Comparison of ENCODE assay signal across 7 cellular contexts in the genomic region with DNA sequence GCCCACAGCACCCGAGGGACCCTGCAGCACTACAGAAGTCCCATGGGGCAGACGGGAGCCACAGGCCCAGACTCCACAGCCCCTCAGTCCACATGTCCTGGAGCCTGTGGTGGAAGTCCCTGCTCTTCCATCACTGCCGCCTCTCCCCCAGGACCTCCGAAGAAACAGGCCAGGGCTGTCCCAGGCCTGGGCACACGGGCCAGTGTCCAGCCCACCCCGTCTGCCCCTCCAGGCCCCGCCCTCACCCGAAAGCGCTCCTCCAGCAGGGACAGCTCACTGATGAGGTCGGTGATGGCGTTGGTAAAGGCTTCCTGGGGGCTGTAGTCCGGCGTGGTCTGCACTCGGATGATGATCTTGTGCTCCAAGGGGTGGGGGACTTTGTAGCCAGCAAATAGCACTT. TPM values are rescaled to one million over a fixed set of nuclear protein-coding genes. Genes with fewer than 3 reads are reported as not detected.
A peak's percentile ranks its signal among the peaks of the same experiment; 100 is the strongest.
DNase-seq lines count a peak whose midpoint lies in the region; ATAC-seq and TF ChIP-seq lines count a peak whose summit lies in the region.
"Not testable (repeated sequence)": the region's sequence is repeated elsewhere in the genome, so short reads cannot be mapped to it uniquely, and the experiment has no call there.

No MANE protein-coding gene starts in this region.

- not testable (repeated sequence) for H3K23ac ChIP-seq in IMR-90 (ENCODE audit: low read depth, low read length)

- H3K27ac Mint-ChIP-seq in activated naive CD4-positive, alpha-beta T cell treated with anti-CD3 and anti-CD28 coated beads, Interleukin-2, amount 10 ng/mL, durations not matched to agents 7 days and 5 days; glutamatergic neuron (ENCODE audit: unreplicated experiment): not testable (repeated sequence)

- not testable (repeated sequence) for H3K4me1 ChIP-seq in IMR-90 (ENCODE audit: control insufficient read depth, insufficient read depth, low read length); psoas muscle; suprapubic skin
- H3K4me1 ChIP-seq in mucosa of descending colon (ENCODE audit: low read depth), result peaks cover 11% of the 10 kb centered on the region

- not testable (repeated sequence) for TF ChIP-seq RAD21 in IMR-90 (IDR thresholded peaks at IDR 0.05; ENCODE audit: low read length)

- TF ChIP-seq POLR2A in IMR-90 (IDR thresholded peaks at IDR 0.05; ENCODE audit: low read depth, low read length); suprapubic skin (IDR thresholded peaks at IDR 0.05): not testable (repeated sequence)

- not testable (repeated sequence) for H4K8ac ChIP-seq in IMR-90 (ENCODE audit: low read depth in 2 of 2, low read length in 2 of 2)

- in situ Hi-C loops in IMR-90 (cut with MboI; ENCODE audit: low sequenced_read_pairs), result not testable (repeated sequence)

- not testable (repeated sequence) for H4K5ac ChIP-seq in IMR-90 (ENCODE audit: low read depth, low read length)

- not testable (repeated sequence) for H3K9me3 ChIP-seq in IMR-90 (ENCODE audit: control insufficient read depth, insufficient read depth, low read length); mucosa of descending colon; psoas muscle; suprapubic skin

- dilution Hi-C loops in IMR-90 (cut with HindIII; ENCODE audit: low sequenced_read_pairs, unreplicated experiment), result not testable (repeated sequence)

- POLR2A ChIA-PET in IMR-90 (lab: Charles Lee; ENCODE audit: unreplicated experiment), result not testable (repeated sequence)

- not testable (repeated sequence) for DNase-seq in IMR-90
- DNase-seq in activated naive CD4-positive, alpha-beta T cell treated with anti-CD3 and anti-CD28 coated beads, Interleukin-2, amount 10 ng/mL, durations not matched to agents 7 days and 5 days, result peak; percentile 5
- DNase-seq in glutamatergic neuron (peak; percentile 3), mucosa of descending colon (peak; percentile 0 to 22 (median 15)), psoas muscle (peak; percentile 7 to 15), suprapubic skin (ENCODE audit: low spot score in 2 of 2) (peak; percentile 33 to 50)

- intact Hi-C loops in IMR-90 (cut with micrococcal nuclease); mucosa of descending colon (cut with DNase I, micrococcal nuclease); psoas muscle (cut with DNase I): not testable (repeated sequence)

- not testable (repeated sequence) for H2BK15ac ChIP-seq in IMR-90 (ENCODE audit: low read depth, low read length)

- not testable (repeated sequence) for ATAC-seq in IMR-90 (ENCODE audit: low read depth); mucosa of descending colon; psoas muscle

- H3K9me3 Mint-ChIP-seq in activated naive CD4-positive, alpha-beta T cell treated with anti-CD3 and anti-CD28 coated beads, Interleukin-2, amount 10 ng/mL, durations not matched to agents 7 days and 5 days; glutamatergic neuron (ENCODE audit: unreplicated experiment): not testable (repeated sequence)

- not testable (repeated sequence) for H2BK20ac ChIP-seq in IMR-90 (ENCODE audit: low read depth, low read length)

- H3K9ac ChIP-seq in IMR-90 (ENCODE audit: low read depth, low read length), result not testable (repeated sequence)

- not testable (repeated sequence) for BruUV-seq in IMR-90 (replicated peaks; lab: Mats Ljungman, UMichigan)

- not testable (repeated sequence) for H2BK5ac ChIP-seq in IMR-90 (ENCODE audit: low read depth, low read length, poor library complexity, severe bottlenecking)

- not testable (repeated sequence) for TF ChIP-seq EP300 in suprapubic skin (IDR thresholded peaks at IDR 0.05)

- not testable (repeated sequence) for H3K9me1 ChIP-seq in IMR-90 (ENCODE audit: insufficient read depth, low read length)

- H3K4me2 ChIP-seq in IMR-90 (ENCODE audit: low read depth, low read length), result not testable (repeated sequence)

- H4K20me1 ChIP-seq in IMR-90 (ENCODE audit: insufficient read depth, low read length), result not testable (repeated sequence)

- not testable (repeated sequence) for H2AK5ac ChIP-seq in IMR-90 (ENCODE audit: low read depth, low read length)

- not testable (repeated sequence) for H3K56ac ChIP-seq in IMR-90 (ENCODE audit: extremely low read depth, insufficient read depth, low read length)

- H3K27me3 Mint-ChIP-seq in activated naive CD4-positive, alpha-beta T cell treated with anti-CD3 and anti-CD28 coated beads, Interleukin-2, amount 10 ng/mL, durations not matched to agents 7 days and 5 days; glutamatergic neuron (ENCODE audit: unreplicated experiment): not testable (repeated sequence)

- H3K27me3 ChIP-seq in IMR-90 (ENCODE audit: control insufficient read depth, insufficient read depth, low read length); layer of hippocampus (ENCODE audit: control insufficient read depth, insufficient read depth, low read length); psoas muscle (ENCODE audit: insufficient read depth in 3 of 3, low read length in 2 of 3); suprapubic skin: not testable (repeated sequence)

- CTCF ChIA-PET in IMR-90 (lab: Yijun Ruan, JAX); activated naive CD4-positive, alpha-beta T cell treated with anti-CD3 and anti-CD28 coated beads, Interleukin-2, amount 10 ng/mL, durations not matched to agents 7 days and 5 days (lab: Charles Lee): not testable (repeated sequence)

- not testable (repeated sequence) for H3K4me3 ChIP-seq in IMR-90 (ENCODE audit: insufficient read depth, low read depth, low read length); mucosa of descending colon; psoas muscle; suprapubic skin

- not testable (repeated sequence) for H3K4me1 Mint-ChIP-seq in activated naive CD4-positive, alpha-beta T cell treated with anti-CD3 and anti-CD28 coated beads, Interleukin-2, amount 10 ng/mL, durations not matched to agents 7 days and 5 days; glutamatergic neuron (ENCODE audit: low read depth, unreplicated experiment)

- not testable (repeated sequence) for H3K14ac ChIP-seq in IMR-90 (replicated peaks; ENCODE audit: low read depth, low read length)

- H2BK120ac ChIP-seq in IMR-90 (ENCODE audit: low read depth, low read length), result not testable (repeated sequence)

- H3K4ac ChIP-seq in IMR-90 (ENCODE audit: low read depth, low read length), result not testable (repeated sequence)

- not testable (repeated sequence) for H4K91ac ChIP-seq in IMR-90 (ENCODE audit: insufficient read depth, low read depth, low read length)

- H3K36me3 Mint-ChIP-seq in activated naive CD4-positive, alpha-beta T cell treated with anti-CD3 and anti-CD28 coated beads, Interleukin-2, amount 10 ng/mL, durations not matched to agents 7 days and 5 days; glutamatergic neuron (ENCODE audit: unreplicated experiment): not testable (repeated sequence)

- H3K27ac ChIP-seq in IMR-90 (ENCODE audit: insufficient read depth, low read length) (peak overlapping the region; percentile 42; the same call in 1 of the 2 replicates), layer of hippocampus (ENCODE audit: low read depth, low read length) (peak overlapping the region; percentile 18)
- not testable (repeated sequence) for H3K27ac ChIP-seq in psoas muscle, suprapubic skin

- not testable (repeated sequence) for H2AFZ ChIP-seq in IMR-90 (replicated peaks; ENCODE audit: low read length, poor library complexity)

- TF ChIP-seq CTCF in IMR-90 (conservative IDR thresholded peaks at IDR 0.05; ENCODE audit: low read depth, low read length); glutamatergic neuron (IDR thresholded peaks at IDR 0.05; ENCODE audit: partially characterized antibody, unreplicated experiment); mucosa of descending colon (IDR thresholded peaks at IDR 0.05); psoas muscle (IDR thresholded peaks at IDR 0.05); suprapubic skin (IDR thresholded peaks at IDR 0.05): not testable (repeated sequence)

- H3K4me3 Mint-ChIP-seq in activated naive CD4-positive, alpha-beta T cell treated with anti-CD3 and anti-CD28 coated beads, Interleukin-2, amount 10 ng/mL, durations not matched to agents 7 days and 5 days; glutamatergic neuron (ENCODE audit: unreplicated experiment): not testable (repeated sequence)

- WGBS in IMR-90 (ENCODE audit: extremely low coverage in 2 of 2, insufficient read length in 1 of 2), 2 experiments, result no CpG with 5 or more reads among the region's 14 CpGs
- 65 to 79% (median 66%) methylated on average over 8 to 11 of the region's 14 CpGs for WGBS in psoas muscle, 3 donors
- WGBS in suprapubic skin, result no CpG with 5 or more reads among the region's 14 CpGs

- H2AK9ac ChIP-seq in IMR-90 (replicated peaks; ENCODE audit: low read depth, low read length, poor library complexity), result not testable (repeated sequence)

- H3K36me3 ChIP-seq in IMR-90 (ENCODE audit: control insufficient read depth, insufficient read depth, low read length) (peaks cover 30% of the 10 kb centered on the region), psoas muscle (ENCODE audit: insufficient read depth in 1 of 2, low read depth in 1 of 2) (peaks cover 6 to 28% of the 10 kb centered on the region in 2 donors), suprapubic skin (peaks cover 54% of the 10 kb centered on the region)
- not testable (repeated sequence) for H3K36me3 ChIP-seq in mucosa of descending colon (ENCODE audit: low read depth)

- H3K18ac ChIP-seq in IMR-90 (ENCODE audit: low read depth, low read length), result not testable (repeated sequence)

- H3K79me1 ChIP-seq in IMR-90 (ENCODE audit: low read depth in 1 of 2, low read length in 2 of 2), result not testable (repeated sequence)

RNA-seq across cellular contexts. Expression of a gene that starts 4.6 kb away (rescaled TPM):
- 20.8 and 31.1 TPM in 2 replicates for total RNA-seq in IMR-90 (2012; rRNA removed)
- 92.6 and 134 TPM in 2 replicates for polyA plus RNA-seq in IMR-90 (2012; rRNA removed)
- polyA plus RNA-seq in IMR-90 (2012; cell fraction: cytosol; rRNA removed), result 20.8 and 84.9 TPM in 2 replicates
- polyA plus RNA-seq in IMR-90 (2012; cell fraction: nucleus; rRNA removed; ENCODE audit: low replicate concordance), result 34.1 and 60.3 TPM in 2 replicates
- total RNA-seq in glutamatergic neuron (ENCODE audit: unreplicated experiment), result 28.4 TPM
- total RNA-seq in mucosa of descending colon, result 10 to 100 TPM; 44.0 to 59.3 (median 45.6) TPM
- total RNA-seq in psoas muscle, result 100 to 1,000 TPM in 1 of 4 donors, 10 to 100 TPM in 3; 55.9 to 101 (median 68.2) TPM
- polyA plus RNA-seq in psoas muscle, result 100 to 1,000 TPM; 115 to 229 (median 166) TPM
- total RNA-seq in suprapubic skin, result 10 to 100 TPM in 3 of 4 donors, 1 to 10 TPM in 1; 9.5 to 29.0 (median 19.3) TPM

RNA-seq across cellular contexts. Expression of a gene that starts 9.3 kb away (rescaled TPM):
- 13.3 and 20.3 TPM in 2 replicates for total RNA-seq in IMR-90 (2012; rRNA removed)
- polyA plus RNA-seq in IMR-90 (2012; rRNA removed), result 27.2 and 31.6 TPM in 2 replicates
- polyA plus RNA-seq in IMR-90 (2012; cell fraction: cytosol; rRNA removed), result 32.7 and 39.8 TPM in 2 replicates
- polyA plus RNA-seq in IMR-90 (2012; cell fraction: nucleus; rRNA removed; ENCODE audit: low replicate concordance), result 30.2 and 77.3 TPM in 2 replicates
- total RNA-seq in glutamatergic neuron (ENCODE audit: unreplicated experiment), result 37.0 TPM
- total RNA-seq in mucosa of descending colon, result 10 to 100 TPM; 12.7 to 17.6 (median 13.3) TPM
- total RNA-seq in psoas muscle, result 10 to 100 TPM; 10.4 to 15.6 (median 12.5) TPM
- 10 to 100 TPM; 19.6 to 40.9 (median 27.2) TPM for polyA plus RNA-seq in psoas muscle
- 10 to 100 TPM in 3 of 4 donors, 1 to 10 TPM in 1; 9.8 to 19.2 (median 16.4) TPM for total RNA-seq in suprapubic skin

RNA-seq across cellular contexts. Expression of a gene that starts 9.5 kb away (rescaled TPM):
- total RNA-seq in IMR-90 (2012; rRNA removed), result 6.1 and 7.2 TPM in 2 replicates
- 7.4 and 8.1 TPM in 2 replicates for polyA plus RNA-seq in IMR-90 (2012; rRNA removed)
- polyA plus RNA-seq in IMR-90 (2012; cell fraction: cytosol; rRNA removed), result 8.9 and 9.7 TPM in 2 replicates
- polyA plus RNA-seq in IMR-90 (2012; cell fraction: nucleus; rRNA removed; ENCODE audit: low replicate concordance), result 1.6 and 5.1 TPM in 2 replicates
- 9.8 TPM for total RNA-seq in glutamatergic neuron (ENCODE audit: unreplicated experiment)
- total RNA-seq in mucosa of descending colon, result 10 to 100 TPM in 1 of 3 donors, 1 to 10 TPM in 2; 8.4 to 11.1 (median 10.0) TPM
- total RNA-seq in psoas muscle, result 1 to 10 TPM; 2.7 to 8.2 (median 6.5) TPM
- polyA plus RNA-seq in psoas muscle, result 10 to 100 TPM in 1 of 3 donors, 1 to 10 TPM in 2; 8.4 to 11.1 (median 8.6) TPM
- total RNA-seq in suprapubic skin, result 10 to 100 TPM; 17.9 to 41.1 (median 26.7) TPM

RNA-seq across cellular contexts. Expression of a gene that starts 40.7 kb away (rescaled TPM):
- total RNA-seq in IMR-90 (2012; rRNA removed) (52.0 and 52.2 TPM in 2 replicates), glutamatergic neuron (ENCODE audit: unreplicated experiment) (31.8 TPM), mucosa of descending colon (1 to 10 TPM; 2.8 to 9.8 (median 7.5) TPM), psoas muscle (1 to 10 TPM; 1.9 to 4.4 (median 2.9) TPM), suprapubic skin (1 to 10 TPM; 4.3 to 7.0 (median 5.0) TPM)
- polyA plus RNA-seq in IMR-90 (2012; rRNA removed) (58.3 and 73.5 TPM in 2 replicates), psoas muscle (1 to 10 TPM; 1.3 to 3.6 (median 1.5) TPM)
- 49.7 and 66.1 TPM in 2 replicates for polyA plus RNA-seq in IMR-90 (2012; cell fraction: cytosol; rRNA removed)
- polyA plus RNA-seq in IMR-90 (2012; cell fraction: nucleus; rRNA removed; ENCODE audit: low replicate concordance), result 8.9 and 24.5 TPM in 2 replicates

RNA-seq across cellular contexts. Expression of a gene that starts 43.5 kb away (rescaled TPM):
- 1.8 and 3.3 TPM in 2 replicates for total RNA-seq in IMR-90 (2012; rRNA removed)
- polyA plus RNA-seq in IMR-90 (2012; rRNA removed), result 7.7 and 9.3 TPM in 2 replicates
- 11.3 and 14.3 TPM in 2 replicates for polyA plus RNA-seq in IMR-90 (2012; cell fraction: cytosol; rRNA removed)
- polyA plus RNA-seq in IMR-90 (2012; cell fraction: nucleus; rRNA removed; ENCODE audit: low replicate concordance), result 35.9 and 76.5 TPM in 2 replicates
- total RNA-seq in glutamatergic neuron (ENCODE audit: unreplicated experiment), result 40.1 TPM
- total RNA-seq in mucosa of descending colon, result 10 to 100 TPM in 2 of 3 donors, 1 to 10 TPM in 1; 8.0 to 30.8 (median 12.2) TPM
- 100 to 1,000 TPM in 1 of 4 donors, 10 to 100 TPM in 3; 85.1 to 139 (median 88.8) TPM for total RNA-seq in psoas muscle
- 100 to 1,000 TPM in 1 of 3 donors, 10 to 100 TPM in 2; 29.5 to 116 (median 49.0) TPM for polyA plus RNA-seq in psoas muscle
- 10 to 100 TPM; 26.5 to 30.7 (median 28.4) TPM for total RNA-seq in suprapubic skin
